ENCODE assay signal across 29 cellular contexts in the genomic region with DNA sequence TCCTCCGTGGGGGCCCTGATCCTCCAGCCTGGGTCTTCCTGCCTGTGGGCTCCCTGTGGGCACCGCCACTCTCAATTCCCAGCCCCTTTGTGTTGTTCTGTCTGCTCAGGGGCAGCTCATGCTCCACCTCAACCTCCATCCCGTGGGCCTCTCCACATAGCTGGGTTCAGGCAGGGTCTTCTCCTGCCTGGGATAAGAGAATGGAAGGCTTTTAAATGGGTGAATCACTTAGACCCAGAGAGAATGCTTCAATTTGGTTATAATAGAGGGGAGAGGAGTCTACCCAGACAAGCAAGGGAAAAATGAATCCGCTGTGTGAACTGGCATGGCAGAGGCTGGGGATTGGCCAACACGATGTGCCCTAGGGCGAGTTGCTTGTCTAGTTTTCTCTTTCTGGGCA.
"Had no signal": no experiment of that assay in that cellular context is flagged by ENCODE, and none has a peak within 500 bp of the region (broad histone marks: within the 10 kb centered on the region; RNA-seq: fewer than 3 reads in every experiment).

No MANE protein-coding gene starts in this region.

- H3K27me3 Mint-ChIP-seq: activated CD4-positive, alpha-beta memory T cell treated with anti-CD3 and anti-CD28 coated beads for 36 hours; activated CD4-positive, alpha-beta T cell treated with anti-CD3 and anti-CD28 coated beads for 36 hours; activated CD4-positive, alpha-beta T cell treated with anti-CD3 and anti-CD28 coated beads, Interleukin-2, amount 10 ng/mL, durations not matched to agents 24 days and 14 days; activated CD8-positive, alpha-beta memory T cell treated with anti-CD3 and anti-CD28 coated beads, Interleukin-2, amount 10 ng/mL, durations not matched to agents 7 days and 5 days; activated naive CD8-positive, alpha-beta T cell treated with anti-CD3 and anti-CD28 coated beads, Interleukin-2, amount 50 U/mL, for 24 hours; central memory CD8-positive, alpha-beta T cell had no signal

- H3K27me3 ChIP-seq: adrenal gland, brain microvascular endothelial cell, esophagus squamous epithelium had no signal

- H3K4me1 Mint-ChIP-seq: activated CD4-positive, alpha-beta T cell treated with anti-CD3 and anti-CD28 coated beads for 36 hours; activated CD4-positive, alpha-beta T cell treated with anti-CD3 and anti-CD28 coated beads, Interleukin-2, amount 10 ng/mL, durations not matched to agents 24 days and 14 days; activated CD8-positive, alpha-beta memory T cell treated with anti-CD3 and anti-CD28 coated beads, Interleukin-2, amount 10 ng/mL, durations not matched to agents 7 days and 5 days; activated naive CD4-positive, alpha-beta T cell treated with anti-CD3 and anti-CD28 coated beads, Interleukin-2, amount 50 U/mL, for 24 hours; activated naive CD8-positive, alpha-beta T cell treated with anti-CD3 and anti-CD28 coated beads for 36 hours; activated naive CD8-positive, alpha-beta T cell treated with anti-CD3 and anti-CD28 coated beads, Interleukin-2, amount 50 U/mL, for 24 hours; central memory CD8-positive, alpha-beta T cell had no signal

- H3K4me3 ChIP-seq: adrenal gland, esophagus squamous epithelium, gastroesophageal sphincter had no signal

- H3K4me3 Mint-ChIP-seq: activated CD4-positive, alpha-beta memory T cell treated with anti-CD3 and anti-CD28 coated beads for 36 hours; activated CD4-positive, alpha-beta T cell treated with anti-CD3 and anti-CD28 coated beads for 36 hours; activated CD4-positive, alpha-beta T cell treated with anti-CD3 and anti-CD28 coated beads, Interleukin-2, amount 10 ng/mL, durations not matched to agents 24 days and 14 days; activated CD8-positive, alpha-beta memory T cell treated with anti-CD3 and anti-CD28 coated beads, Interleukin-2, amount 10 ng/mL, durations not matched to agents 7 days and 5 days; activated CD8-positive, alpha-beta T cell treated with anti-CD3 and anti-CD28 coated beads, Interleukin-2, amount 10 ng/mL, durations not matched to agents 7 days and 5 days; activated naive CD4-positive, alpha-beta T cell treated with anti-CD3 and anti-CD28 coated beads for 36 hours; activated naive CD4-positive, alpha-beta T cell treated with anti-CD3 and anti-CD28 coated beads, Interleukin-2, amount 50 U/mL, for 24 hours; activated naive CD8-positive, alpha-beta T cell treated with anti-CD3 and anti-CD28 coated beads for 36 hours; activated naive CD8-positive, alpha-beta T cell treated with anti-CD3 and anti-CD28 coated beads, Interleukin-2, amount 50 U/mL, for 24 hours; activated T-helper 1 cell treated with anti-CD3 and anti-CD28 coated beads, Interleukin-12 subunit alpha, Interleukin-12 subunit beta, Interleukin-2, Interleukin-4 antibody, amounts not matched to agents 30 ng/mL and 10 ng/mL and 1 ng/mL, durations not matched to agents 14 hours and 24 hours and 36 hours; central memory CD8-positive, alpha-beta T cell had no signal

- H3K36me3 Mint-ChIP-seq: activated CD4-positive, alpha-beta memory T cell treated with anti-CD3 and anti-CD28 coated beads for 36 hours; activated CD8-positive, alpha-beta memory T cell treated with anti-CD3 and anti-CD28 coated beads, Interleukin-2, amount 10 ng/mL, durations not matched to agents 7 days and 5 days; activated naive CD4-positive, alpha-beta T cell treated with anti-CD3 and anti-CD28 coated beads, Interleukin-2, amount 50 U/mL, for 24 hours; activated naive CD8-positive, alpha-beta T cell treated with anti-CD3 and anti-CD28 coated beads for 36 hours had no signal

- H3K9me3 Mint-ChIP-seq: activated CD4-positive, alpha-beta memory T cell treated with anti-CD3 and anti-CD28 coated beads for 36 hours; activated CD4-positive, alpha-beta T cell treated with anti-CD3 and anti-CD28 coated beads, Interleukin-2, amount 10 ng/mL, durations not matched to agents 24 days and 14 days; activated naive CD4-positive, alpha-beta T cell treated with anti-CD3 and anti-CD28 coated beads for 36 hours; activated naive CD4-positive, alpha-beta T cell treated with anti-CD3 and anti-CD28 coated beads, Interleukin-2, amount 50 U/mL, for 24 hours; activated naive CD8-positive, alpha-beta T cell treated with anti-CD3 and anti-CD28 coated beads for 36 hours; activated naive CD8-positive, alpha-beta T cell treated with anti-CD3 and anti-CD28 coated beads, Interleukin-2, amount 50 U/mL, for 24 hours; activated T-helper 1 cell treated with anti-CD3 and anti-CD28 coated beads, Interleukin-12 subunit alpha, Interleukin-12 subunit beta, Interleukin-2, Interleukin-4 antibody, amounts not matched to agents 30 ng/mL and 10 ng/mL and 1 ng/mL, durations not matched to agents 14 hours and 24 hours and 36 hours; activated T-helper 2 cell treated with anti-CD3 and anti-CD28 coated beads, Interferon-gamma antibody, Interleukin-2, Interleukin-4, amounts not matched to agents 10 μg/mL and 5 μg/mL and 100 μg/mL, durations not matched to agents 14 hours and 24 hours and 36 hours; central memory CD8-positive, alpha-beta T cell had no signal

- H3K4me1 ChIP-seq: adrenal gland, gastroesophageal sphincter had no signal

- H3K27ac Mint-ChIP-seq: activated CD4-positive, alpha-beta memory T cell treated with anti-CD3 and anti-CD28 coated beads for 36 hours; activated CD4-positive, alpha-beta T cell treated with anti-CD3 and anti-CD28 coated beads for 36 hours; activated CD4-positive, alpha-beta T cell treated with anti-CD3 and anti-CD28 coated beads, Interleukin-2, amount 10 ng/mL, durations not matched to agents 24 days and 14 days; activated CD8-positive, alpha-beta memory T cell treated with anti-CD3 and anti-CD28 coated beads, Interleukin-2, amount 10 ng/mL, durations not matched to agents 7 days and 5 days; activated CD8-positive, alpha-beta T cell treated with anti-CD3 and anti-CD28 coated beads, Interleukin-2, amount 10 ng/mL, durations not matched to agents 7 days and 5 days; activated naive CD4-positive, alpha-beta T cell treated with anti-CD3 and anti-CD28 coated beads for 36 hours; activated naive CD4-positive, alpha-beta T cell treated with anti-CD3 and anti-CD28 coated beads, Interleukin-2, amount 50 U/mL, for 24 hours; activated naive CD8-positive, alpha-beta T cell treated with anti-CD3 and anti-CD28 coated beads for 36 hours; activated naive CD8-positive, alpha-beta T cell treated with anti-CD3 and anti-CD28 coated beads, Interleukin-2, amount 50 U/mL, for 24 hours; activated T-helper 1 cell treated with anti-CD3 and anti-CD28 coated beads, Interleukin-12 subunit alpha, Interleukin-12 subunit beta, Interleukin-2, Interleukin-4 antibody, amounts not matched to agents 30 ng/mL and 10 ng/mL and 1 ng/mL, durations not matched to agents 14 hours and 24 hours and 36 hours; activated T-helper 2 cell treated with anti-CD3 and anti-CD28 coated beads, Interferon-gamma antibody, Interleukin-2, Interleukin-4, amounts not matched to agents 10 μg/mL and 5 μg/mL and 100 μg/mL, durations not matched to agents 14 hours and 24 hours and 36 hours had no signal

- H3K9me3 ChIP-seq: adrenal gland, esophagus squamous epithelium, gastroesophageal sphincter had no signal

- H3K36me3 ChIP-seq: adrenal gland, brain microvascular endothelial cell, esophagus squamous epithelium, gastroesophageal sphincter had no signal

- DNase-seq: activated CD4-positive, alpha-beta memory T cell treated with anti-CD3 and anti-CD28 coated beads for 36 hours; activated CD4-positive, alpha-beta T cell treated with anti-CD3 and anti-CD28 coated beads for 36 hours; activated CD4-positive, alpha-beta T cell treated with anti-CD3 and anti-CD28 coated beads, Interleukin-2, amount 10 ng/mL, durations not matched to agents 24 days and 14 days; activated CD4-positive, CD25-positive, alpha-beta regulatory T cell; activated CD4-positive, CD25-positive, alpha-beta regulatory T cell treated with anti-CD3 and anti-CD28 coated beads, Interleukin-2, amount 50 U/mL, for 72 hours; activated CD8-positive, alpha-beta memory T cell treated with anti-CD3 and anti-CD28 coated beads, Interleukin-2, amount 10 ng/mL, durations not matched to agents 7 days and 5 days; activated CD8-positive, alpha-beta memory T cell treated with anti-CD3 and anti-CD28 coated beads, Interleukin-2, amount 50 U/mL, for 4 hours; activated CD8-positive, alpha-beta T cell treated with anti-CD3 and anti-CD28 coated beads, Interleukin-2, amount 10 ng/mL, durations not matched to agents 7 days and 5 days; activated effector memory CD4-positive, alpha-beta T cell treated with anti-CD3 and anti-CD28 coated beads, Interleukin-2, amount 50 U/mL, for 16 hours; activated naive CD4-positive, alpha-beta T cell treated with anti-CD3 and anti-CD28 coated beads for 36 hours; activated naive CD8-positive, alpha-beta T cell treated with anti-CD3 and anti-CD28 coated beads for 36 hours; activated naive CD8-positive, alpha-beta T cell treated with anti-CD3 and anti-CD28 coated beads, Interleukin-2, amount 50 U/mL, for 24 hours; activated T-cell treated with anti-CD3 and anti-CD28 coated beads, Interleukin-2, amount 50 U/mL, for 1 hour; activated T-cell treated with anti-CD3 and anti-CD28 coated beads, Interleukin-2, amount 50 U/mL, for 48 hours; adrenal gland; aorta; brain microvascular endothelial cell; cortex of kidney; dermis blood vessel endothelial cell; effector CD8-positive, alpha-beta T cell; esophagus squamous epithelium; foreskin melanocyte; T-helper 2 cell had no signal

- H3K27ac ChIP-seq: adrenal gland, brain microvascular endothelial cell, epithelial cell of prostate, esophagus squamous epithelium, gastroesophageal sphincter had no signal
